Comparison of ENCODE assay signal across 19 cellular contexts in genomic region chr6:97819680-97820079, GRCh38.
"Had no signal": no experiment of that assay in that cellular context is flagged by ENCODE, and none has a peak within 500 bp of the region (broad histone marks: within the 10 kb centered on the region; RNA-seq: fewer than 3 reads in every experiment).

No MANE protein-coding gene starts in this region.

- H3K27ac ChIP-seq: esophagus squamous epithelium, transverse colon, uterus had no signal

- ATAC-seq: activated CD4-positive, CD25-positive, alpha-beta regulatory T cell treated with anti-CD3 and anti-CD28 coated beads, Interleukin-2, amount 50 U/mL, for 24 hours; activated naive CD8-positive, alpha-beta T cell treated with anti-CD3 and anti-CD28 coated beads, Interleukin-2, amount 50 U/mL, for 24 hours; left ventricle myocardium superior; naive thymus-derived CD8-positive, alpha-beta T cell; stimulated activated naive CD8-positive, alpha-beta T cell treated with anti-CD3 and anti-CD28 coated beads, Interleukin-15, Interleukin-2, amounts not matched to agents 100 U/mL and 50 U/mL, for 24 hours had no signal

- DNase-seq: activated CD4-positive, alpha-beta T cell treated with anti-CD3 and anti-CD28 coated beads, Interleukin-2, amount 50 U/mL, for 1 hour; activated CD8-positive, alpha-beta memory T cell treated with anti-CD3 and anti-CD28 coated beads for 24 hours; activated CD8-positive, alpha-beta memory T cell treated with anti-CD3 and anti-CD28 coated beads, Interleukin-2, amount 50 U/mL, for 48 hours; activated effector memory CD4-positive, alpha-beta T cell treated with Interleukin-2 at 50 U/mL for 16 hours; activated naive CD4-positive, alpha-beta T cell treated with anti-CD3 and anti-CD28 coated beads, Interleukin-2, amount 10 ng/mL, durations not matched to agents 7 days and 5 days; activated naive CD8-positive, alpha-beta T cell treated with anti-CD3 and anti-CD28 coated beads, Interleukin-2, amount 50 U/mL, for 24 hours; activated T-cell treated with anti-CD3 and anti-CD28 coated beads, Interleukin-2, amount 50 U/mL, for 48 hours; aorta; effector CD8-positive, alpha-beta T cell; esophagus squamous epithelium; left ventricle myocardium superior; naive thymus-derived CD8-positive, alpha-beta T cell; occipital lobe; stimulated activated CD4-positive, alpha-beta T cell treated with anti-CD3 and anti-CD28 coated beads, Interleukin-2, amount 100 ng/mL, for 24 hours; stimulated activated naive CD8-positive, alpha-beta T cell treated with anti-CD3 and anti-CD28 coated beads, Interleukin-15, Interleukin-2, amounts not matched to agents 100 U/mL and 50 U/mL, for 24 hours; transverse colon; uterus had no signal

- FAIRE-seq: bronchial epithelial cell had no signal

- H3K4me3 ChIP-seq: esophagus squamous epithelium, transverse colon, uterus had no signal

- H3K4me1 ChIP-seq: esophagus squamous epithelium, transverse colon, uterus had no signal

- H3K9me3 ChIP-seq: esophagus squamous epithelium, transverse colon, uterus had no signal

- H3K36me3 ChIP-seq: esophagus squamous epithelium, transverse colon, uterus had no signal

- H3K27me3 ChIP-seq: esophagus squamous epithelium, transverse colon, uterus had no signal
